Comparison of ENCODE assay signal across 14 cellular contexts in the genomic region with DNA sequence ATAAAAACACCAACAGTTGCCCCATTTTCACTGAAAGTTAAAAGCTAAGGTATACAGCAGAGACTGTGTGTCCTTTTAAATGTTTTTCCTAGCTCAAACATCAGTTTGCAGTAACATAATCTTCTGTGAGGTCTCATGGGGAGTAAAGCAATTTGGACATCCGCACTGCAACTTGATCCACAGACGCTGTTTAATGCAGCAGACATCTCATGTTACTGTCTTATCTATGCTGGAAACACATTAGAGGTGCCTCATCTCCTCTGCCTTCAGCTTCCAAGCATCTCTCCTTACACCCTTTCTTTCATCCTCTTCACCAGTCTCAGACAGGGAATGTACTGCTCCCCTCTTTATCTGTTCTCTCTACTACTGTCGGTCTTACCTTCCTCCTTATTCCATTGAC. TPM values are rescaled to one million over a fixed set of nuclear protein-coding genes. Genes with fewer than 3 reads are reported as not detected.
DNase-seq lines count a peak whose midpoint lies in the region; ATAC-seq and TF ChIP-seq lines count a peak whose summit lies in the region.
"Had no signal": no experiment of that assay in that cellular context is flagged by ENCODE, and none has a peak within 500 bp of the region (broad histone marks: within the 10 kb centered on the region; RNA-seq: fewer than 3 reads in every experiment).

No MANE protein-coding gene starts in this region.

- H3K4me1 ChIP-seq in RWPE2 (ENCODE audit: insufficient read depth, poor library complexity, severe bottlenecking) (peaks cover 19% of the 10 kb centered on the region), suprapubic skin (peaks cover 9% of the 10 kb centered on the region)

- H3K36me3 ChIP-seq in RWPE2 (ENCODE audit: low read depth) (no peaks in the 10 kb centered on the region), suprapubic skin (no peaks in the 10 kb centered on the region)
- H3K36me3 ChIP-seq: thoracic aorta had no signal

- H3K27me3 ChIP-seq in RWPE2 (ENCODE audit: insufficient read depth, poor library complexity, severe bottlenecking) (no peaks in the 10 kb centered on the region), suprapubic skin (no peaks in the 10 kb centered on the region)

- DNase-seq in NCI-H2029 (lab: John Stamatoyannopoulos, UW) (peak; percentile 34), NCI-H2029 treated with DMSO at 0.1 percent for 48 hours (lab: John Stamatoyannopoulos, UW) (no peak), RWPE2 (ENCODE audit: low spot score) (no peak), fibroblast of pulmonary artery (ENCODE audit: low read depth) (peak; percentile 29), suprapubic skin (ENCODE audit: low spot score in 2 of 2) (no peak), SW 1271 (lab: John Stamatoyannopoulos, UW) (no peak), substantia nigra (lab: John Stamatoyannopoulos, UW) (no peak), left ventricle myocardium superior (no peak)
- DNase-seq: activated CD4-positive, alpha-beta T cell treated with anti-CD3 and anti-CD28 coated beads for 36 hours; effector memory CD4-positive, alpha-beta T cell; immature natural killer cell; NCI-H1105 treated with DMSO at 0.1 percent for 48 hours; SIG-M5 had no signal

- intact Hi-C loops in left ventricle myocardium superior (cut with micrococcal nuclease): no loop called here

- WGBS in suprapubic skin: 37% methylated on average over 3 of the region's 3 CpGs

- no peak for TF ChIP-seq POLR2A in suprapubic skin (IDR thresholded peaks at IDR 0.05)

- H3K27ac ChIP-seq in RWPE2 (ENCODE audit: poor library complexity, severe bottlenecking) (peak overlapping the region; percentile 25), suprapubic skin (peak overlapping the region; percentile 61), substantia nigra (ENCODE audit: low read depth, low read length, poor library complexity, severe bottlenecking) (no peak overlapping the region)
- H3K27ac ChIP-seq: thoracic aorta had no signal

- TF ChIP-seq EP300 in suprapubic skin (IDR thresholded peaks at IDR 0.05): no peak

- H3K4me3 ChIP-seq in RWPE2 (ENCODE audit: severe bottlenecking) (no peak overlapping the region), fibroblast of pulmonary artery (replicated peaks; ENCODE audit: low read depth, low read length) (no peak overlapping the region), suprapubic skin (no peak overlapping the region)
- H3K4me3 ChIP-seq: thoracic aorta had no signal

- peak; percentile 33; the same call in 2 of the 3 replicates for ATAC-seq in RWPE2 (ENCODE audit: low read depth)
- ATAC-seq in left ventricle myocardium superior: no peak

- no peaks in the 10 kb centered on the region for H3K9me3 ChIP-seq in RWPE2 (ENCODE audit: severe bottlenecking)
- no peaks in the 10 kb centered on the region for H3K9me3 ChIP-seq in suprapubic skin
- H3K9me3 ChIP-seq: thoracic aorta had no signal

- TF ChIP-seq CTCF in RWPE2 (IDR thresholded peaks at IDR 0.05; ENCODE audit: poor library complexity, severe bottlenecking) (no peak), fibroblast of pulmonary artery (IDR thresholded peaks at IDR 0.05; ENCODE audit: low read length, missing control alignments) (no peak), suprapubic skin (IDR thresholded peaks at IDR 0.05) (no peak)

RNA-seq across cellular contexts. Expression of a gene that starts 53.7 kb away (rescaled TPM):
- total RNA-seq in suprapubic skin (100 to 1,000 TPM in 3 of 4 donors, 10 to 100 TPM in 1; 87.7 to 160 (median 122) TPM), left ventricle myocardium superior (32.3 TPM)

Comparison
In these comparisons a context has a peak if more than half of its experiments do, and no peak if none do; other contexts are left out.
1. DNase-seq: peak in NCI-H2029 (single experiment) and fibroblast of pulmonary artery (single experiment); none in NCI-H2029 treated with DMSO at 0.1 percent for 48 hours (single experiment), RWPE2 (single experiment), suprapubic skin (0 of 2), SW 1271 (0 of 2), substantia nigra (0 of 49) and left ventricle myocardium superior (single experiment).